ENCODE assay signal across 1 cellular context in genomic region chr5:38622723-38623129, GRCh38.
TF ChIP-seq lines count a peak whose summit lies in the region.

No MANE protein-coding gene starts in this region.

TF ChIP-seq in liver, 16 proteins besides CTCF, POLR2A, EP300 and RAD21 (continued from another document):
- TF ChIP-seq ZBTB33 (IDR thresholded peaks at IDR 0.05) (no peak), YY1 (IDR thresholded peaks at IDR 0.05) (no peak), JUND (IDR thresholded peaks at IDR 0.05) (no peak), FOXA1 (IDR thresholded peaks at IDR 0.05) (no peak), NR2F2 (IDR thresholded peaks at IDR 0.05) (peak; percentile 79), REST (IDR thresholded peaks at IDR 0.05) (no peak)
